In genomic region chr15:32028921-32029320, GRCh38 we compare ENCODE assay signal across 1 cellular context.
TF ChIP-seq lines count a peak whose summit lies in the region.

No MANE protein-coding gene starts in this region.

TF ChIP-seq in H1, 55 proteins besides CTCF, POLR2A, EP300 and RAD21:
- no peak for TF ChIP-seq E2F6 (IDR thresholded peaks at IDR 0.05)
- TF ChIP-seq TAF1 (IDR thresholded peaks at IDR 0.05; ENCODE audit: low read depth, low read length), result no peak
- TF ChIP-seq ZNF274 (IDR thresholded peaks at IDR 0.05; ENCODE audit: borderline replicate concordance, extremely low read depth, low read length), result no peak
- no peak for TF ChIP-seq ATF3 (IDR thresholded peaks at IDR 0.05; ENCODE audit: insufficient read depth, low read depth, low read length)
- TF ChIP-seq SIN3A (conservative IDR thresholded peaks at IDR 0.05 in 1 of 2, IDR thresholded peaks at IDR 0.05 in 1 of 2; ENCODE audit: low read depth in 1 of 2, low read length in 2 of 2), result peak in 1 of 2 experiments; percentile 66; a peak in 1 of 4 replicates
- TF ChIP-seq NANOG (IDR thresholded peaks at IDR 0.05; ENCODE audit: insufficient read depth, low read depth, low read length, poor library complexity, severe bottlenecking), result no peak
- TF ChIP-seq EZH2 (IDR thresholded peaks at IDR 0.05; ENCODE audit: low read depth, low read length, severe bottlenecking), result no peak
- no peak for TF ChIP-seq EGR1 (IDR thresholded peaks at IDR 0.05; ENCODE audit: borderline replicate concordance, low read depth, low read length)
- TF ChIP-seq NRF1 (IDR thresholded peaks at IDR 0.05; ENCODE audit: low read depth, low read length), result no peak
